Comparison of ENCODE assay signal across 8 cellular contexts in the genomic region with DNA sequence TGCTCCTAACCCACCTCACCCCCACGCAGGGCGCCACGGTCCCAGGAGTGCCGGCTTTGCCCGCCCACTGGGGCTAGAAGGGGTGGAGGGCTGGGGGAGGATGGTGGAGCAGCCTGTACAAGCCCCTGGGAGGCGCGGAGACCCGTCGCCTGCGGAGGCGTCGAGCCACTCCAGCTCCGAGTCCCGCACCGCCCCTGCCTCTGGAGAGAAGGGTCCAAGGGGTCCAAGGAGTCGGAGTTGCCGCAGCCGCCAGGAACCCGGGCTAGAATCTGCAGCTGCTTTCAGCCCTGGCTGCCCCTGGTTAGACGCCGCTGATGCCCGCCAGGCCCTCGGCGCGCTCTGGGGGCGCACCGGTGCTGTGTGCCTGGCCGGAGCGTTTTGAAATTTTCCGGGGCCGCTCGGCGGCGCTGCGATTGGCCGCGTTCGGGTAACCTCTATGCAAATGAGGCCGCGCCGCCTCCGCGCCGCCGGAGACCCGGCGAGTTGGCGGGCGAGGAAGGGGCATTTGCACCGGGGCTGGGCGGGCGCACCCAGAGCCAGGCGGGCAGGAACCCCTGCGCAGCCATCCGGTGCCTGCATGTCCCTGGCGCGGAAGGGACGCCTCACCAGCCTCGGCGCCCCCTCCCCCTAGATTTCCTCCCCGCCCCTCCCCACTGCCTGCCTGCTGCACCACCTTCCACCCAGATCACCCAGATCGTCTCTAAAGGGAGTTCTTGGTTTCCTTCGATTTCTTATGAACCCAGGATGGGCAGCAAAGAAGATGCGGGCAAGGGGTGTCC. TPM values are rescaled to one million over a fixed set of nuclear protein-coding genes. Genes with fewer than 3 reads are reported as not detected.
A peak's percentile ranks its signal among the peaks of the same experiment; 100 is the strongest.
DNase-seq lines count a peak whose midpoint lies in the region; ATAC-seq and TF ChIP-seq lines count a peak whose summit lies in the region.

A gene with protein sequence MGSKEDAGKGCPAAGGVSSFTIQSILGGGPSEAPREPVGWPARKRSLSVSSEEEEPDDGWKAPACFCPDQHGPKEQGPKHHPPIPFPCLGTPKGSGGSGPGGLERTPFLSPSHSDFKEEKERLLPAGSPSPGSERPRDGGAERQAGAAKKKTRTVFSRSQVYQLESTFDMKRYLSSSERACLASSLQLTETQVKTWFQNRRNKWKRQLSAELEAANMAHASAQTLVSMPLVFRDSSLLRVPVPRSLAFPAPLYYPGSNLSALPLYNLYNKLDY (plus strand): TSS at position 502 of the 779 bp plus-strand sequence. CDS start 243 bp downstream, at position 745.

- H3K9me3 Mint-ChIP-seq in CD4-positive, CD25-positive, alpha-beta regulatory T cell, result peaks cover 0 to 6% (median 0%) of the 10 kb centered on the region in 7 donors

- intact Hi-C loops in sigmoid colon (cut with DNase I), result no loop called here

- peak within 1 kb of the TSS in 1 of 3 donors; percentile 66 for H3K27ac Mint-ChIP-seq in CD4-positive, CD25-positive, alpha-beta regulatory T cell
- H3K27ac Mint-ChIP-seq in T-helper 17 cell, result peak within 1 kb of the TSS; percentile 65

- H3K4me1 ChIP-seq in CD4-positive, CD25-positive, alpha-beta regulatory T cell (ENCODE audit: control insufficient read depth, insufficient read depth, low read length, poor library complexity, severe bottlenecking), result peaks cover 81% of the 10 kb centered on the region
- peaks cover 56% of the 10 kb centered on the region for H3K4me1 ChIP-seq in iPS-18a (ENCODE audit: control insufficient read depth, low read depth, low read length)
- peaks cover 0 to 55% (median 46%) of the 10 kb centered on the region in 4 donors for H3K4me1 ChIP-seq in sigmoid colon

- peak in 1 of 2 donors; percentile 23 for ATAC-seq in CD4-positive, CD25-positive, alpha-beta regulatory T cell (ENCODE audit: low read depth in 2 of 2)
- peak; percentile 38 for ATAC-seq in GM21515 (IDR thresholded peaks at IDR 0.05; ENCODE audit: unreplicated experiment)
- peak; percentile 45 for ATAC-seq in T-helper 17 cell
- no peak for ATAC-seq in GM19397 (IDR thresholded peaks at IDR 0.05; ENCODE audit: unreplicated experiment)
- no peak for ATAC-seq in HG03135 (IDR thresholded peaks at IDR 0.05; ENCODE audit: unreplicated experiment)

- TF ChIP-seq POLR2A in sigmoid colon (IDR thresholded peaks at IDR 0.05), result no peak

- no peak within 1 kb of the TSS for H3K27ac ChIP-seq in CD4-positive, CD25-positive, alpha-beta regulatory T cell (ENCODE audit: insufficient read depth, low read length, poor library complexity, severe bottlenecking)
- no peak within 1 kb of the TSS for H3K27ac ChIP-seq in iPS-18a (ENCODE audit: low read length)
- H3K27ac ChIP-seq in sigmoid colon, result no peak within 1 kb of the TSS

- peak within 1 kb of the TSS; percentile 75 to 88 (median 80) for H3K4me3 Mint-ChIP-seq in CD4-positive, CD25-positive, alpha-beta regulatory T cell
- H3K4me3 Mint-ChIP-seq in T-helper 17 cell, result peak within 1 kb of the TSS; percentile 80

- TF ChIP-seq CTCF in sigmoid colon (IDR thresholded peaks at IDR 0.05), result no peak

- DNase-seq in CD4-positive, CD25-positive, alpha-beta regulatory T cell, result peak in 2 of 3 donors; percentile 40 to 47
- DNase-seq in T-helper 17 cell, result peak in 1 of 3 donors; percentile 24
- DNase-seq in sigmoid colon, result no peak
- DNase-seq in NOMO-1 (lab: John Stamatoyannopoulos, UW; ENCODE audit: unreplicated experiment in 2 of 2), result no peak

- peaks cover 47% of the 10 kb centered on the region for H3K27me3 ChIP-seq in CD4-positive, CD25-positive, alpha-beta regulatory T cell (ENCODE audit: control insufficient read depth, insufficient read depth, low read length)
- H3K27me3 ChIP-seq in iPS-18a (ENCODE audit: control insufficient read depth, insufficient read depth, low read length) (peaks cover 100% of the 10 kb centered on the region), sigmoid colon (peaks cover 82 to 100% (median 99%) of the 10 kb centered on the region in 3 donors)

- H3K9ac ChIP-seq in iPS-18a (ENCODE audit: low read length), result no peak within 1 kb of the TSS

- H3K36me3 ChIP-seq in CD4-positive, CD25-positive, alpha-beta regulatory T cell (ENCODE audit: control insufficient read depth, insufficient read depth, low read length), result no peaks in the 10 kb centered on the region
- H3K36me3 ChIP-seq in iPS-18a (ENCODE audit: control insufficient read depth, low read depth, low read length) (no peaks in the 10 kb centered on the region), sigmoid colon (no peaks in the 10 kb centered on the region)

- 2 to 4% methylated on average over 64 of the region's 64 CpGs for WGBS in sigmoid colon, 2 donors

- H3K4me3 ChIP-seq in CD4-positive, CD25-positive, alpha-beta regulatory T cell (ENCODE audit: low read depth, low read length), result no peak within 1 kb of the TSS
- peak within 1 kb of the TSS; percentile 63 for H3K4me3 ChIP-seq in iPS-18a (ENCODE audit: low read length)
- H3K4me3 ChIP-seq in sigmoid colon, result no peak within 1 kb of the TSS

- no peaks in the 10 kb centered on the region for H3K36me3 Mint-ChIP-seq in CD4-positive, CD25-positive, alpha-beta regulatory T cell
- peaks cover 7% of the 10 kb centered on the region for H3K36me3 Mint-ChIP-seq in T-helper 17 cell (ENCODE audit: low read depth)

- peaks cover 82% of the 10 kb centered on the region for H3K27me3 Mint-ChIP-seq in CD4-positive, CD25-positive, alpha-beta regulatory T cell
- H3K27me3 Mint-ChIP-seq in T-helper 17 cell, result peaks cover 60% of the 10 kb centered on the region

- no peak for TF ChIP-seq EP300 in sigmoid colon (IDR thresholded peaks at IDR 0.05)

- H3K9me3 ChIP-seq in CD4-positive, CD25-positive, alpha-beta regulatory T cell (ENCODE audit: control insufficient read depth in 2 of 2, low read length in 2 of 2), result no peaks in the 10 kb centered on the region
- H3K9me3 ChIP-seq in T-helper 17 cell (ENCODE audit: control insufficient read depth, low read length, poor library complexity, severe bottlenecking) (no peaks in the 10 kb centered on the region), iPS-18a (ENCODE audit: control insufficient read depth, low read depth, low read length) (no peaks in the 10 kb centered on the region), sigmoid colon (no peaks in the 10 kb centered on the region)

- peaks cover 15 to 78% (median 43%) of the 10 kb centered on the region in 4 donors for H3K4me1 Mint-ChIP-seq in CD4-positive, CD25-positive, alpha-beta regulatory T cell
- H3K4me1 Mint-ChIP-seq in T-helper 17 cell, result peaks cover 34% of the 10 kb centered on the region

RNA-seq across cellular contexts. Expression of the gene that starts here (rescaled TPM):
- total RNA-seq in CD4-positive, CD25-positive, alpha-beta regulatory T cell, result not detected
- polyA plus RNA-seq in CD4-positive, CD25-positive, alpha-beta regulatory T cell, result under 1 TPM in 1 of 4 donors, not detected in 3; 0.37 TPM
- total RNA-seq in T-helper 17 cell (not detected), sigmoid colon (under 1 TPM in 3 of 4 donors, not detected in 1; 0.27 to 0.55 (median 0.36) TPM)
- under 1 TPM in 1 of 3 donors, not detected in 2; 0.36 TPM for polyA plus RNA-seq in sigmoid colon

Comparison
In these comparisons a context has a peak if more than half of its experiments do, and no peak if none do; other contexts are left out.
1. Peak in DNase-seq in CD4-positive, CD25-positive, alpha-beta regulatory T cell; RNA of the gene not detected or under 1 TPM.
2. Peak in ATAC-seq in T-helper 17 cell; RNA of the gene not detected or under 1 TPM.